In the genomic region with DNA sequence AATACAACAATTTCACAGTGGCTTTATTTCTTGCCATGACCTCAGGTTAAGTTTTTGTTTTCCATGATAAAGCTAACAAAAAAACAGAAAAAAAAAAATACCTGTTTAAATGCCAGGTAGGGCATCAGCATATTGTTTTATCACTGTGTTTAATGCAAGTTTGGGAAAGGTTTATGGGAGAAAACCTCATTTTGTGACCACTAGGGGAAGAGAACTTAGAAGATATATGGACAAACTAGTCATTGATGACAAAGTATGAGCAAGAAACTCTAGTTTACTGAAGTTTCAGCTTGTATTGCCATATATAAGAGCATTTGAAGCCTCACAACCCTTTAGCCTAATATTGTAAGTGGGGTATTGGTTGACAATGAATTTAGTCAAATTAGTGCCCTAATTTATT, we compare ENCODE assay signal across 21 cellular contexts.
DNase-seq lines count a peak whose midpoint lies in the region; ATAC-seq and TF ChIP-seq lines count a peak whose summit lies in the region.
"Had no signal": no experiment of that assay in that cellular context is flagged by ENCODE, and none has a peak within 500 bp of the region (broad histone marks: within the 10 kb centered on the region; RNA-seq: fewer than 3 reads in every experiment).

No MANE protein-coding gene starts in this region.

- H3K4me1 Mint-ChIP-seq in chondrocyte (ENCODE audit: low read depth) (no peaks in the 10 kb centered on the region), type B pancreatic cell (ENCODE audit: unreplicated experiment) (no peaks in the 10 kb centered on the region)
- H3K4me1 Mint-ChIP-seq: CD4-positive, CD25-positive, alpha-beta regulatory T cell; T-cell had no signal

- CTCF ChIA-PET in SK-N-SH (lab: Yijun Ruan, JAX) = no interaction called here
- CTCF ChIA-PET in OCI-LY7 (lab: Charles Lee; ENCODE audit: unreplicated experiment) = no interaction called here

- BruUV-seq in OCI-LY7 (replicated peaks; lab: Mats Ljungman, UMichigan) = no TSS peak

- no peak for TF ChIP-seq RAD21 in SK-N-SH (IDR thresholded peaks at IDR 0.05; ENCODE audit: low read length)

- TF ChIP-seq CTCF in SK-N-SH (IDR thresholded peaks at IDR 0.05) (peak; percentile 22; the same call in 1 of the 2 replicates), OCI-LY7 (conservative IDR thresholded peaks at IDR 0.05; ENCODE audit: low read length) (0 out of 2 replicates have a peak, but pooled peaks have one; percentile 14), chondrocyte (IDR thresholded peaks at IDR 0.05) (peak; percentile 11), type B pancreatic cell (conservative IDR thresholded peaks at IDR 0.05) (peak; percentile 50)

- TF ChIP-seq EP300 in SK-N-SH (IDR thresholded peaks at IDR 0.05; ENCODE audit: borderline replicate concordance in 1 of 2, low read depth in 1 of 2, low read length in 1 of 2) = no peak

- no peak overlapping the region for H3K4me3 Mint-ChIP-seq in chondrocyte (ENCODE audit: unreplicated experiment)
- H3K4me3 Mint-ChIP-seq in type B pancreatic cell = no peak overlapping the region
- H3K4me3 Mint-ChIP-seq: CD4-positive, CD25-positive, alpha-beta regulatory T cell; T-cell had no signal

- H3K9me2 ChIP-seq in SK-N-SH (peaks cover 5% of the 10 kb centered on the region; the same call in 1 of the 2 replicates), OCI-LY7 (ENCODE audit: insufficient read depth, low read length) (no peaks in the 10 kb centered on the region)

- no peak for ATAC-seq in SK-N-SH treated with all-trans-retinoic acid at 6 μM for 48 hours
- no peak for ATAC-seq in HG03432 (IDR thresholded peaks at IDR 0.05; ENCODE audit: unreplicated experiment)
- ATAC-seq: T-cell had no signal

- no peaks in the 10 kb centered on the region for H3K36me3 Mint-ChIP-seq in chondrocyte (ENCODE audit: low read depth)
- no peaks in the 10 kb centered on the region for H3K36me3 Mint-ChIP-seq in type B pancreatic cell
- H3K36me3 Mint-ChIP-seq: CD4-positive, CD25-positive, alpha-beta regulatory T cell; T-cell had no signal

- H4K20me1 ChIP-seq in SK-N-SH (ENCODE audit: insufficient read depth) (no peaks in the 10 kb centered on the region), OCI-LY7 (ENCODE audit: insufficient read depth, low read length) (no peaks in the 10 kb centered on the region)

- POLR2A ChIA-PET in SK-N-SH (lab: Yijun Ruan, JAX) (no interaction called here), OCI-LY7 (lab: Charles Lee) (no interaction called here)

- no peaks in the 10 kb centered on the region for H3K9me3 ChIP-seq in SK-N-SH
- no peaks in the 10 kb centered on the region for H3K9me3 ChIP-seq in OCI-LY7 (ENCODE audit: low read length)
- H3K9me3 ChIP-seq: Peyer's patch had no signal

- H3K27me3 ChIP-seq in SK-N-SH (ENCODE audit: insufficient read depth) = no peaks in the 10 kb centered on the region
- H3K27me3 ChIP-seq: Peyer's patch had no signal

- no peak overlapping the region for H3K27ac Mint-ChIP-seq in chondrocyte (ENCODE audit: unreplicated experiment)
- H3K27ac Mint-ChIP-seq in type B pancreatic cell = no peak overlapping the region
- H3K27ac Mint-ChIP-seq: CD4-positive, CD25-positive, alpha-beta regulatory T cell; T-cell had no signal

- intact Hi-C loops in OCI-LY7 (cut with micrococcal nuclease; ENCODE audit: unreplicated experiment) = no loop called here

- H3K79me2 ChIP-seq in SK-N-SH (ENCODE audit: insufficient read depth) (no peaks in the 10 kb centered on the region), OCI-LY7 (ENCODE audit: insufficient read depth, low read depth, low read length) (no peaks in the 10 kb centered on the region)

- no peaks in the 10 kb centered on the region for H3F3A ChIP-seq in SK-N-SH (replicated peaks; ENCODE audit: insufficient read depth)

- H3K9me3 Mint-ChIP-seq in chondrocyte (ENCODE audit: low read depth) (no peaks in the 10 kb centered on the region), type B pancreatic cell (no peaks in the 10 kb centered on the region)
- H3K9me3 Mint-ChIP-seq: T-cell had no signal

- DNase-seq in SK-N-SH (no peak), OCI-LY7 (ENCODE audit: low spot score) (no peak), chondrocyte (ENCODE audit: low spot score) (no peak), type B pancreatic cell (ENCODE audit: extremely low spot score, unreplicated experiment) (no peak), DMS 273 treated with DMSO at 0.1 percent for 48 hours (lab: John Stamatoyannopoulos, UW) (no peak)
- no peak for DNase-seq in activated T-cell treated with anti-CD3 and anti-CD28 coated beads, Interleukin-2, amount 50 U/mL, for 48 hours
- DNase-seq: 8988T; ACHN; CD4-positive, CD25-positive, alpha-beta regulatory T cell; GF-D8; KBM-7; NCI-H1048; NCI-H1417; NCI-H1694; NCI-H2029 treated with DMSO at 0.1 percent for 48 hours; NCI-H2227 treated with DMSO at 0.1 percent for 48 hours; NCI-H526 treated with DMSO at 0.1 percent for 48 hours; Peyer's patch; T-cell had no signal

- H3K9ac ChIP-seq in SK-N-SH = no peak overlapping the region

- H3K27ac ChIP-seq in SK-N-SH (ENCODE audit: low read depth in 2 of 2, low read length in 1 of 2) (no peak overlapping the region), OCI-LY7 (ENCODE audit: low read depth, low read length, poor library complexity, severe bottlenecking) (no peak overlapping the region)
- H3K27ac ChIP-seq: Peyer's patch had no signal

- H2AFZ ChIP-seq in SK-N-SH (ENCODE audit: low read depth) (no peak overlapping the region), OCI-LY7 (ENCODE audit: low read length) (no peak overlapping the region)

- H3K4me1 ChIP-seq in SK-N-SH (ENCODE audit: control insufficient read depth in 1 of 2, insufficient read depth in 2 of 2, low read depth in 1 of 2, low read length in 1 of 2) = no peaks in the 10 kb centered on the region
- H3K4me1 ChIP-seq in OCI-LY7 (ENCODE audit: insufficient read depth, low read length, poor library complexity, severe bottlenecking) = no peaks in the 10 kb centered on the region
- H3K4me1 ChIP-seq: Peyer's patch had no signal

- H3K36me3 ChIP-seq in SK-N-SH (replicated peaks in 1 of 2; ENCODE audit: control insufficient read depth in 1 of 2, insufficient read depth in 2 of 2, low read length in 1 of 2) = no peaks in the 10 kb centered on the region
- H3K36me3 ChIP-seq in OCI-LY7 (ENCODE audit: insufficient read depth, low read length) = no peaks in the 10 kb centered on the region
- H3K36me3 ChIP-seq: Peyer's patch had no signal

- H3K4me3 ChIP-seq in SK-N-SH (ENCODE audit: low read depth in 2 of 2, low read length in 1 of 2) (no peak overlapping the region), OCI-LY7 (ENCODE audit: low read depth, low read length, poor library complexity, severe bottlenecking) (no peak overlapping the region)
- H3K4me3 ChIP-seq: Peyer's patch had no signal

- no peaks in the 10 kb centered on the region for H3K27me3 Mint-ChIP-seq in chondrocyte (ENCODE audit: low read depth)
- no peaks in the 10 kb centered on the region for H3K27me3 Mint-ChIP-seq in type B pancreatic cell
- H3K27me3 Mint-ChIP-seq: CD4-positive, CD25-positive, alpha-beta regulatory T cell; T-cell had no signal

- H3K4me2 ChIP-seq in SK-N-SH = no peak overlapping the region
- no peak overlapping the region for H3K4me2 ChIP-seq in OCI-LY7 (ENCODE audit: low read length)

TF ChIP-seq in SK-N-SH, 30 proteins besides CTCF, POLR2A, EP300 and RAD21 (continues in another document):
- TF ChIP-seq, protein P1, sequence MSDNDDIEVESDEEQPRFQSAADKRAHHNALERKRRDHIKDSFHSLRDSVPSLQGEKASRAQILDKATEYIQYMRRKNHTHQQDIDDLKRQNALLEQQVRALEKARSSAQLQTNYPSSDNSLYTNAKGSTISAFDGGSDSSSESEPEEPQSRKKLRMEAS (IDR thresholded peaks at IDR 0.05; ENCODE audit: low read depth) = no peak
- TF ChIP-seq, protein P2, sequence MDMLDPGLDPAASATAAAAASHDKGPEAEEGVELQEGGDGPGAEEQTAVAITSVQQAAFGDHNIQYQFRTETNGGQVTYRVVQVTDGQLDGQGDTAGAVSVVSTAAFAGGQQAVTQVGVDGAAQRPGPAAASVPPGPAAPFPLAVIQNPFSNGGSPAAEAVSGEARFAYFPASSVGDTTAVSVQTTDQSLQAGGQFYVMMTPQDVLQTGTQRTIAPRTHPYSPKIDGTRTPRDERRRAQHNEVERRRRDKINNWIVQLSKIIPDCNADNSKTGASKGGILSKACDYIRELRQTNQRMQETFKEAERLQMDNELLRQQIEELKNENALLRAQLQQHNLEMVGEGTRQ (IDR thresholded peaks at IDR 0.05; ENCODE audit: borderline replicate concordance, low read depth, low read length) = no peak
- TF ChIP-seq TEAD4 (IDR thresholded peaks at IDR 0.05; ENCODE audit: borderline replicate concordance, insufficient read depth) (no peak), POLR2AphosphoS5 (IDR thresholded peaks at IDR 0.05; ENCODE audit: low read depth, low read length) (no peak), FOXM1 (IDR thresholded peaks at IDR 0.05; ENCODE audit: low read depth) (no peak)

TF ChIP-seq in SK-N-SH treated with all-trans-retinoic acid at 6 μM for 48 hours, 23 proteins besides CTCF, POLR2A, EP300 and RAD21 (continues in another document):
- TF ChIP-seq ZFP3 (CRISPR knock-in tag; IDR thresholded peaks at IDR 0.05) (no peak), SNAI2 (CRISPR knock-in tag; IDR thresholded peaks at IDR 0.05) (no peak), RARB (CRISPR knock-in tag; IDR thresholded peaks at IDR 0.05) (no peak), ZFP30 (CRISPR knock-in tag; IDR thresholded peaks at IDR 0.05) (no peak), ESRRG (CRISPR knock-in tag; IDR thresholded peaks at IDR 0.05) (no peak), ZNF8 (CRISPR knock-in tag; IDR thresholded peaks at IDR 0.05) (no peak)
- TF ChIP-seq, protein P3, sequence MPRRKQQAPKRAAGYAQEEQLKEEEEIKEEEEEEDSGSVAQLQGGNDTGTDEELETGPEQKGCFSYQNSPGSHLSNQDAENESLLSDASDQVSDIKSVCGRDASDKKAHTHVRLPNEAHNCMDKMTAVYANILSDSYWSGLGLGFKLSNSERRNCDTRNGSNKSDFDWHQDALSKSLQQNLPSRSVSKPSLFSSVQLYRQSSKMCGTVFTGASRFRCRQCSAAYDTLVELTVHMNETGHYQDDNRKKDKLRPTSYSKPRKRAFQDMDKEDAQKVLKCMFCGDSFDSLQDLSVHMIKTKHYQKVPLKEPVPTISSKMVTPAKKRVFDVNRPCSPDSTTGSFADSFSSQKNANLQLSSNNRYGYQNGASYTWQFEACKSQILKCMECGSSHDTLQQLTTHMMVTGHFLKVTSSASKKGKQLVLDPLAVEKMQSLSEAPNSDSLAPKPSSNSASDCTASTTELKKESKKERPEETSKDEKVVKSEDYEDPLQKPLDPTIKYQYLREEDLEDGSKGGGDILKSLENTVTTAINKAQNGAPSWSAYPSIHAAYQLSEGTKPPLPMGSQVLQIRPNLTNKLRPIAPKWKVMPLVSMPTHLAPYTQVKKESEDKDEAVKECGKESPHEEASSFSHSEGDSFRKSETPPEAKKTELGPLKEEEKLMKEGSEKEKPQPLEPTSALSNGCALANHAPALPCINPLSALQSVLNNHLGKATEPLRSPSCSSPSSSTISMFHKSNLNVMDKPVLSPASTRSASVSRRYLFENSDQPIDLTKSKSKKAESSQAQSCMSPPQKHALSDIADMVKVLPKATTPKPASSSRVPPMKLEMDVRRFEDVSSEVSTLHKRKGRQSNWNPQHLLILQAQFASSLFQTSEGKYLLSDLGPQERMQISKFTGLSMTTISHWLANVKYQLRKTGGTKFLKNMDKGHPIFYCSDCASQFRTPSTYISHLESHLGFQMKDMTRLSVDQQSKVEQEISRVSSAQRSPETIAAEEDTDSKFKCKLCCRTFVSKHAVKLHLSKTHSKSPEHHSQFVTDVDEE (CRISPR knock-in tag; IDR thresholded peaks at IDR 0.05) = no peak
